1 cellular context compared by ENCODE assay signal in the genomic region with DNA sequence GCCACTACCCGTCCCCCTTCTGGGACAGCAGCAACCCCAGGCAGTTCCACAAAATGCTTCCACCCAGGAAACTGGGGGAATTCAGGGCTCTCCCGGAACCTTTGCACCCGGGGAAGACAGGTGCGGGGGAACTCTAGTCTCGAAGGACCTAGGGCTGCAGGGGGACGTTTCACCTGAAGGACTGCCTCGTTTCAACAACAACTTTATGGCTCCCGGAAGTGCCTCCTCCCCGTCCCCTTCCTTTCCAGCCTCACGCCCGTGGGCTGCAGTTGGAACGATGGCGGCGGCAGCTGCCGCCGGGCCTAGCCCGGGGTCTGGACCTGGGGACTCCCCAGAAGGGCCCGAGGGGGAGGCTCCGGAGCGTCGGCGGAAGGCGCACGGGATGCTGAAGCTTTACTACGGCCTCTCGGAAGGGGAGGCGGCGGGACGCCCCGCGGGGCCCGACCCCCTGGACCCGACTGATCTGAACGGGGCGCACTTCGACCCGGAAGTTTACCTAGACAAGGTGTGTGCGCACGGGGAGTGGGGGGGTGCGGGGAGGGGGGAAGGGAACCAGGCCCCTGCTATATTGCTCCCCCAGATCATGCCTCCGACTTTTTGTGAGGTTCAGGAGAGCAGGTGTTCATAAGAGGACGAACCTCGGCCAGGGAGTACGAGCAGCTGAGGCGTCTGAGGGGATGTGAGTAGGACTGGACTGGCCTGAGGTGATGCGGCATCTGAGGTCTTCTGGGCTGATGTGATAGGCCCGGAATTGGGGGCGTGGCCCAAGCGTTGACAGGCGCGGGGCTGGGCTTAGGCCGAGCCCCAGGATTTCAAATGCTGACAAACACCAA.
TF ChIP-seq lines count a peak whose summit lies in the region.

A gene (plus strand): TSS at position 241 of the 833 bp plus-strand sequence. CDS start 37 bp downstream, at position 278.

TF ChIP-seq in HepG2, 621 proteins besides CTCF, POLR2A, EP300 and RAD21 (continued from another document):
- TF ChIP-seq, protein P1, sequence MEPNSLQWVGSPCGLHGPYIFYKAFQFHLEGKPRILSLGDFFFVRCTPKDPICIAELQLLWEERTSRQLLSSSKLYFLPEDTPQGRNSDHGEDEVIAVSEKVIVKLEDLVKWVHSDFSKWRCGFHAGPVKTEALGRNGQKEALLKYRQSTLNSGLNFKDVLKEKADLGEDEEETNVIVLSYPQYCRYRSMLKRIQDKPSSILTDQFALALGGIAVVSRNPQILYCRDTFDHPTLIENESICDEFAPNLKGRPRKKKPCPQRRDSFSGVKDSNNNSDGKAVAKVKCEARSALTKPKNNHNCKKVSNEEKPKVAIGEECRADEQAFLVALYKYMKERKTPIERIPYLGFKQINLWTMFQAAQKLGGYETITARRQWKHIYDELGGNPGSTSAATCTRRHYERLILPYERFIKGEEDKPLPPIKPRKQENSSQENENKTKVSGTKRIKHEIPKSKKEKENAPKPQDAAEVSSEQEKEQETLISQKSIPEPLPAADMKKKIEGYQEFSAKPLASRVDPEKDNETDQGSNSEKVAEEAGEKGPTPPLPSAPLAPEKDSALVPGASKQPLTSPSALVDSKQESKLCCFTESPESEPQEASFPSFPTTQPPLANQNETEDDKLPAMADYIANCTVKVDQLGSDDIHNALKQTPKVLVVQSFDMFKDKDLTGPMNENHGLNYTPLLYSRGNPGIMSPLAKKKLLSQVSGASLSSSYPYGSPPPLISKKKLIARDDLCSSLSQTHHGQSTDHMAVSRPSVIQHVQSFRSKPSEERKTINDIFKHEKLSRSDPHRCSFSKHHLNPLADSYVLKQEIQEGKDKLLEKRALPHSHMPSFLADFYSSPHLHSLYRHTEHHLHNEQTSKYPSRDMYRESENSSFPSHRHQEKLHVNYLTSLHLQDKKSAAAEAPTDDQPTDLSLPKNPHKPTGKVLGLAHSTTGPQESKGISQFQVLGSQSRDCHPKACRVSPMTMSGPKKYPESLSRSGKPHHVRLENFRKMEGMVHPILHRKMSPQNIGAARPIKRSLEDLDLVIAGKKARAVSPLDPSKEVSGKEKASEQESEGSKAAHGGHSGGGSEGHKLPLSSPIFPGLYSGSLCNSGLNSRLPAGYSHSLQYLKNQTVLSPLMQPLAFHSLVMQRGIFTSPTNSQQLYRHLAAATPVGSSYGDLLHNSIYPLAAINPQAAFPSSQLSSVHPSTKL (CRISPR knock-in tag; IDR thresholded peaks at IDR 0.05) = peak; percentile 60
- TF ChIP-seq ZNF589 (CRISPR knock-in tag; conservative IDR thresholded peaks at IDR 0.05) (0 out of 2 replicates have a peak, but pooled peaks have one; percentile 39), ZFP90 (CRISPR knock-in tag; IDR thresholded peaks at IDR 0.05; ENCODE audit: borderline replicate concordance) (0 out of 2 replicates have a peak, but pooled peaks have one; percentile 8), ZNF44 (CRISPR knock-in tag; IDR thresholded peaks at IDR 0.05) (peak; percentile 31; the same call in 1 of the 2 replicates), PITX1 (CRISPR knock-in tag; IDR thresholded peaks at IDR 0.05) (peak; percentile 64), ZIK1 (CRISPR knock-in tag; IDR thresholded peaks at IDR 0.05; ENCODE audit: borderline replicate concordance, low read depth) (peak; percentile 84)
- TF ChIP-seq, protein P2, sequence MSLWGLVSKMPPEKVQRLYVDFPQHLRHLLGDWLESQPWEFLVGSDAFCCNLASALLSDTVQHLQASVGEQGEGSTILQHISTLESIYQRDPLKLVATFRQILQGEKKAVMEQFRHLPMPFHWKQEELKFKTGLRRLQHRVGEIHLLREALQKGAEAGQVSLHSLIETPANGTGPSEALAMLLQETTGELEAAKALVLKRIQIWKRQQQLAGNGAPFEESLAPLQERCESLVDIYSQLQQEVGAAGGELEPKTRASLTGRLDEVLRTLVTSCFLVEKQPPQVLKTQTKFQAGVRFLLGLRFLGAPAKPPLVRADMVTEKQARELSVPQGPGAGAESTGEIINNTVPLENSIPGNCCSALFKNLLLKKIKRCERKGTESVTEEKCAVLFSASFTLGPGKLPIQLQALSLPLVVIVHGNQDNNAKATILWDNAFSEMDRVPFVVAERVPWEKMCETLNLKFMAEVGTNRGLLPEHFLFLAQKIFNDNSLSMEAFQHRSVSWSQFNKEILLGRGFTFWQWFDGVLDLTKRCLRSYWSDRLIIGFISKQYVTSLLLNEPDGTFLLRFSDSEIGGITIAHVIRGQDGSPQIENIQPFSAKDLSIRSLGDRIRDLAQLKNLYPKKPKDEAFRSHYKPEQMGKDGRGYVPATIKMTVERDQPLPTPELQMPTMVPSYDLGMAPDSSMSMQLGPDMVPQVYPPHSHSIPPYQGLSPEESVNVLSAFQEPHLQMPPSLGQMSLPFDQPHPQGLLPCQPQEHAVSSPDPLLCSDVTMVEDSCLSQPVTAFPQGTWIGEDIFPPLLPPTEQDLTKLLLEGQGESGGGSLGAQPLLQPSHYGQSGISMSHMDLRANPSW (CRISPR knock-in tag; IDR thresholded peaks at IDR 0.05; ENCODE audit: borderline replicate concordance) = no peak
TF ChIP-seq in HepG2: peak in this region for 314.
